8 cellular contexts compared by ENCODE assay signal in the genomic region with DNA sequence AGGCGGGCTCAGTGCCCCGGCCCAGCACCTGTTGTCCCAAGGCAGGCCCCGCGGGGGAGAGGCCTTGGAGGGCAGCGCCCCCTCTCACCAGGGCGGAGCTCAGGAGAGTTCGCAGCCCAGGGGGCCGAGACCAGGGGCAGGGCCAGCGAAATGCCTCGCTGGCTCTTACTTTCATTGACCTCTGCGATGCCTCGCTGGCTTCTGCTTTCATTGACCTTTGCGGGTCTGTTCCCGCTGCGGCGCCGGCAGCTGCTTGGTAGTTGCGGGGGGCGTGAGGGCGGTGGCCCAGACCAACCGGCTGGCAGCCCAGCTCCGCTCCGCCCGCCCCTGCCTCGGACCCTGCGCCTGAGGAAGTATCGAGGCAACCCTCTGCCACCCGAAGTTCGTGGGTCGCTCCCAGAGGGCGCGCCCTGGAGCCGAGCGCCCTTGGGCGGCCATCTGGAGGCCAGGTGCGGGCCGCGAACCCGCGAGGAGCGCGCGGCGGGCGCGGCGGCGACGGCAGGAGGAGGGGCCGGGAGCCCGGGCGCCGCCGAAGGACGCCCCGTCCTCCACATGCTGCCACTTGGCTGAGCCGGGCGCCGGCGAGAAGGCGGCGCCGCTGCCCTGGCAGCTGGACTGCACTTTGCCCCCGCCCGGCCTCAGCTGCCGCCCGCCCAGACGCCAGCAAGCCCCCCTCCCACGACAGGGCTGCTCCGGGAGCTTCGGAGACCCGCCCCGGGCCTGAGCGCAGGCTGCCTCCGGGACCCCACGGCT.
DNase-seq lines count a peak whose midpoint lies in the region; ATAC-seq and TF ChIP-seq lines count a peak whose summit lies in the region.

No MANE protein-coding gene starts in this region.

- no peaks in the 10 kb centered on the region for H3K9me3 Mint-ChIP-seq in endothelial cell (ENCODE audit: unreplicated experiment)

- no peaks in the 10 kb centered on the region for H3K36me3 ChIP-seq in SU-DHL-6 (ENCODE audit: low read length)

- H3K9me2 ChIP-seq in SU-DHL-6 (replicated peaks; ENCODE audit: insufficient read depth, low read length) = no peaks in the 10 kb centered on the region

- no peaks in the 10 kb centered on the region for H4K20me1 ChIP-seq in SU-DHL-6 (ENCODE audit: low read depth, low read length)

- no peaks in the 10 kb centered on the region for H3K79me2 ChIP-seq in SU-DHL-6 (ENCODE audit: insufficient read depth, low read length)

- H3K27ac Mint-ChIP-seq in endothelial cell (ENCODE audit: unreplicated experiment) = no peak overlapping the region

- H3K4me1 Mint-ChIP-seq in endothelial cell (ENCODE audit: unreplicated experiment) = peaks cover 30% of the 10 kb centered on the region

- no peaks in the 10 kb centered on the region for H3K36me3 Mint-ChIP-seq in endothelial cell (ENCODE audit: low read depth, unreplicated experiment)

- H2AFZ ChIP-seq in SU-DHL-6 (ENCODE audit: low read depth, low read length, severe bottlenecking) = peak overlapping the region; percentile 81

- no peak overlapping the region for H3K27ac ChIP-seq in SU-DHL-6 (ENCODE audit: low read depth, low read length)
- peak overlapping the region; percentile 94 for H3K27ac ChIP-seq in temporal lobe (ENCODE audit: low read depth, low read length)

- no peaks in the 10 kb centered on the region for H3K9me3 ChIP-seq in SU-DHL-6 (ENCODE audit: insufficient read depth, low read length)

- peaks cover 5% of the 10 kb centered on the region; the same call in 1 of the 2 replicates for H3F3A ChIP-seq in SU-DHL-6 (ENCODE audit: insufficient read depth)

- H3K4me2 ChIP-seq in SU-DHL-6 (ENCODE audit: low read depth, low read length, poor library complexity, severe bottlenecking) = peak overlapping the region; percentile 56

- no peak overlapping the region for H3K4me3 Mint-ChIP-seq in endothelial cell (ENCODE audit: unreplicated experiment)

- H3K4me3 ChIP-seq in SU-DHL-6 (ENCODE audit: insufficient read depth, low read length, poor library complexity, severe bottlenecking) = peak overlapping the region; percentile 39

- ATAC-seq in GM21390 (IDR thresholded peaks at IDR 0.05; ENCODE audit: unreplicated experiment) = peak; percentile 77

- H3K9ac ChIP-seq in SU-DHL-6 (ENCODE audit: low read length) = peak overlapping the region; percentile 47

- DNase-seq in NCI-H146 (lab: John Stamatoyannopoulos, UW) = peak; percentile 64
- DNase-seq in NCI-H146 treated with DMSO at 0.1 percent for 48 hours (lab: John Stamatoyannopoulos, UW; ENCODE audit: unreplicated experiment) = no peak
- peak; percentile 65 for DNase-seq in HK-2 (ENCODE audit: unreplicated experiment)
- DNase-seq in endothelial cell (ENCODE audit: low spot score) = peak; percentile 78
- peak; percentile 90 for DNase-seq in mesenteric fat pad (ENCODE audit: low spot score)

- no peaks in the 10 kb centered on the region for H3K27me3 ChIP-seq in SU-DHL-6 (ENCODE audit: low read length)

- TF ChIP-seq CTCF in SU-DHL-6 (IDR thresholded peaks at IDR 0.05; ENCODE audit: insufficient read depth, low read length, poor library complexity, severe bottlenecking) = peak; percentile 61
- peak; percentile 68 for TF ChIP-seq CTCF in endothelial cell (IDR thresholded peaks at IDR 0.05; ENCODE audit: unreplicated experiment)

- no peaks in the 10 kb centered on the region for H3K27me3 Mint-ChIP-seq in endothelial cell (ENCODE audit: unreplicated experiment)
